ENCODE assay signal across 8 cellular contexts in the genomic region with DNA sequence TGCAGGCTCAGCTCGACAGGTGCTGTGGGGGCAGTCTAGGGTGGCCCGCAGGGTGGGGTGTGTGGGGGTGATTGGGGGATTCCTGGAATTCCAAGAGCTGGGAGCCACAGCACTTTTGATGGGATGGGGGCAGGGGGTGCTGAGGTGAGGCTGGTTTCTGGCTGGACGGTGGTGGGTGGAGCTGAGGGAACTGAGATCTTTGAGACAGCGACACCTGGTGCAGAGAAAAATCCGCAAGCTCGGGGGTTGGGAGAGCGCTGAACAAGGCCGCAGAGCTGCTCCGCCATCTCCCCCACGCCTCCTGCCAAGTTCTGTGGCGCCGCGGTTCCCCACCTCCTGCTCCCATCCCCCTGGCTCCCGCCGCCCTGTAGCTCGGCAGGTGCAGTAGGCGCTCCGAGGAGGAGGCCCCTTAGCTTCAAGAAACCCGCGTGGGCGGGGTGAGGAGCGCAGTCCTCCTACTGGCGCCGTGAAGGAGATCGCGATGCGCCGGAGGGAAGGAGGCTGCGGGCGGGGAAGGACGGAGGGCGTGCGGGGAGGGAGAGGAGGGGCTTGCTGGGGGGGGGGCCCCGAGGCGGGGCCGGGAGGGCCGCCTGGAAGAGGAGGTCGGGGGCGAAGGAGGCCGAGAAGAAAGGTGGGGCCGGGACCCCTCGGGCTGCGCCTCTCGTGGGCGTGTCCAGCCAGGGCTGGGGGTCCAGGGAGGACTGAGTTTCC. TPM values are rescaled to one million over a fixed set of nuclear protein-coding genes. Genes with fewer than 3 reads are reported as not detected.
DNase-seq lines count a peak whose midpoint lies in the region; TF ChIP-seq lines count a peak whose summit lies in the region.

No MANE protein-coding gene starts in this region.

- no peaks in the 10 kb centered on the region for H3K36me3 ChIP-seq in mucosa of stomach (ENCODE audit: control insufficient read depth, insufficient read depth, low read length)

- H3K27me3 ChIP-seq in mucosa of stomach (ENCODE audit: control insufficient read depth, insufficient read depth, low read length) = no peaks in the 10 kb centered on the region

- H3K4me1 ChIP-seq in mucosa of stomach (ENCODE audit: control insufficient read depth, insufficient read depth, low read length) = peaks cover 49% of the 10 kb centered on the region

- H3K9ac ChIP-seq in mucosa of stomach (ENCODE audit: low read length) = peak overlapping the region; percentile 74

- H3K4me3 ChIP-seq in epithelial cell of proximal tubule (ENCODE audit: low read depth, low read length) (peak overlapping the region; percentile 77), mucosa of stomach (ENCODE audit: low read length) (peak overlapping the region; percentile 32)

- peak; percentile 70 for TF ChIP-seq CTCF in epithelial cell of proximal tubule (conservative IDR thresholded peaks at IDR 0.05; ENCODE audit: low read depth, low read length)

- no peaks in the 10 kb centered on the region for H3K9me3 ChIP-seq in mucosa of stomach (ENCODE audit: control insufficient read depth, low read length)

- DNase-seq in DMS 273 (lab: John Stamatoyannopoulos, UW; ENCODE audit: unreplicated experiment) (peak; percentile 95), KG1 (lab: John Stamatoyannopoulos, UW) (peak; percentile 92), OCI-M1 (lab: John Stamatoyannopoulos, UW) (peak; percentile 86), activated T-cell treated with anti-CD3 and anti-CD28 coated beads for 4 hours (peak; percentile 76), epithelial cell of proximal tubule (ENCODE audit: low read depth) (no peak), epidermal melanocyte (ENCODE audit: insufficient read length, low spot score) (no peak)
- peak; percentile 67 to 78 for DNase-seq in stimulated activated CD8-positive, alpha-beta memory T cell treated with anti-CD3 and anti-CD28 coated beads, Interleukin-4, amount 100 ng/mL, for 4 hours (ENCODE audit: low read depth in 2 of 2, low spot score in 1 of 2)

RNA-seq across cellular contexts. Expression of gene TEDC1, which starts 1.3 kb away (rescaled TPM):
- total RNA-seq in epithelial cell of proximal tubule = 30.5 and 48.3 TPM in 2 replicates

RNA-seq across cellular contexts. Expression of gene CRIP1, which starts 3.1 kb away (rescaled TPM):
- total RNA-seq in epithelial cell of proximal tubule = 7.0 and 8.3 TPM in 2 replicates

RNA-seq across cellular contexts. Expression of gene CRIP2, which starts 15.1 kb away (rescaled TPM):
- 101 and 121 TPM in 2 replicates for total RNA-seq in epithelial cell of proximal tubule

RNA-seq across cellular contexts. Expression of gene TMEM121, which starts 36.6 kb away (rescaled TPM):
- total RNA-seq in epithelial cell of proximal tubule = 3.5 and 5.6 TPM in 2 replicates

Comparison
In these comparisons a context has a peak if more than half of its experiments do, and no peak if none do; other contexts are left out.
1. DNase-seq: peak in DMS 273 (single experiment), KG1 (single experiment), OCI-M1 (single experiment), activated T-cell treated with anti-CD3 and anti-CD28 coated beads for 4 hours (single experiment) and stimulated activated CD8-positive, alpha-beta memory T cell treated with anti-CD3 and anti-CD28 coated beads, Interleukin-4, amount 100 ng/mL, for 4 hours (2 of 2); none in epithelial cell of proximal tubule (single experiment) and epidermal melanocyte (single experiment).